ENCODE assay signal across 16 cellular contexts in genomic region chr2:191797937-191798873, GRCh38.
DNase-seq lines count a peak whose midpoint lies in the region; ATAC-seq lines count a peak whose summit lies in the region.
"Had no signal": no experiment of that assay in that cellular context is flagged by ENCODE, and none has a peak within 500 bp of the region (broad histone marks: within the 10 kb centered on the region; RNA-seq: fewer than 3 reads in every experiment).

No MANE protein-coding gene starts in this region.

- DNase-seq in NCI-H748 (lab: John Stamatoyannopoulos, UW; ENCODE audit: unreplicated experiment) (peak; percentile 35), NCI-H748 treated with DMSO at 0.1 percent for 48 hours (lab: John Stamatoyannopoulos, UW) (no peak), NCI-H1436 (lab: John Stamatoyannopoulos, UW) (peak; percentile 28), NCI-H69 (lab: John Stamatoyannopoulos, UW) (peak; percentile 76), left kidney (ENCODE audit: low read depth, low spot score) (peak; percentile 9), NCI-H526 (lab: John Stamatoyannopoulos, UW) (no peak)
- no peak for DNase-seq in stimulated activated CD4-positive, alpha-beta T cell treated with anti-CD3 and anti-CD28 coated beads, Interleukin-4, amount 100 ng/mL, for 24 hours
- DNase-seq: Caco-2, DND-41, GDM1, GM23248, NCI-H226, NCI-H82, SHP77, SW 1271 had no signal

- no peak for ATAC-seq in HG02884 (IDR thresholded peaks at IDR 0.05; ENCODE audit: unreplicated experiment)

Comparison
In these comparisons a context has a peak if more than half of its experiments do, and no peak if none do; other contexts are left out.
1. DNase-seq: peak in NCI-H748 (single experiment), NCI-H1436 (single experiment), NCI-H69 (single experiment) and left kidney (single experiment); none in NCI-H748 treated with DMSO at 0.1 percent for 48 hours (single experiment), NCI-H526 (0 of 2) and stimulated activated CD4-positive, alpha-beta T cell treated with anti-CD3 and anti-CD28 coated beads, Interleukin-4, amount 100 ng/mL, for 24 hours (single experiment).